2 cellular contexts compared by ENCODE assay signal in the genomic region with DNA sequence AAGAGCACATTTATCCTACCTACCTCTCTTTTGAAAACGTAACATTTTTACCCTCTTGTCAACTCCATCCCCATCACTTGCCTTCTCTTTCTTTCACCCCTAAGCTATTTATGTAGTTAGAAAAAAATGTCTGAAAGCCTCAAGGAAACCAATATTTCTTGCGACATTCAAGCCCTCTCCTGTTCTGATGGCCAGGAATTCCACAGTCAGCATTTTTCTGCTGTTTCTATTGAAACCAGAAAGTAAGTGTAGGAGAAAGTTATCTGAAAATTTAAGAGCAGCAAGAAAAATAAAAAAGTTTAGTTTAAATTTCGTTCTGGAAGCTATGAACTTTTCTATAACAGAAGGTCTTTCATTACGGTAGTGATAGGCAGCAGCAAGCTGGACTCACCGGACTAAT.
TF ChIP-seq lines count a peak whose summit lies in the region.

No MANE protein-coding gene starts in this region.

TF ChIP-seq in A549, 52 proteins besides CTCF, POLR2A, EP300 and RAD21 (continued from another document):
- TF ChIP-seq, protein P1, sequence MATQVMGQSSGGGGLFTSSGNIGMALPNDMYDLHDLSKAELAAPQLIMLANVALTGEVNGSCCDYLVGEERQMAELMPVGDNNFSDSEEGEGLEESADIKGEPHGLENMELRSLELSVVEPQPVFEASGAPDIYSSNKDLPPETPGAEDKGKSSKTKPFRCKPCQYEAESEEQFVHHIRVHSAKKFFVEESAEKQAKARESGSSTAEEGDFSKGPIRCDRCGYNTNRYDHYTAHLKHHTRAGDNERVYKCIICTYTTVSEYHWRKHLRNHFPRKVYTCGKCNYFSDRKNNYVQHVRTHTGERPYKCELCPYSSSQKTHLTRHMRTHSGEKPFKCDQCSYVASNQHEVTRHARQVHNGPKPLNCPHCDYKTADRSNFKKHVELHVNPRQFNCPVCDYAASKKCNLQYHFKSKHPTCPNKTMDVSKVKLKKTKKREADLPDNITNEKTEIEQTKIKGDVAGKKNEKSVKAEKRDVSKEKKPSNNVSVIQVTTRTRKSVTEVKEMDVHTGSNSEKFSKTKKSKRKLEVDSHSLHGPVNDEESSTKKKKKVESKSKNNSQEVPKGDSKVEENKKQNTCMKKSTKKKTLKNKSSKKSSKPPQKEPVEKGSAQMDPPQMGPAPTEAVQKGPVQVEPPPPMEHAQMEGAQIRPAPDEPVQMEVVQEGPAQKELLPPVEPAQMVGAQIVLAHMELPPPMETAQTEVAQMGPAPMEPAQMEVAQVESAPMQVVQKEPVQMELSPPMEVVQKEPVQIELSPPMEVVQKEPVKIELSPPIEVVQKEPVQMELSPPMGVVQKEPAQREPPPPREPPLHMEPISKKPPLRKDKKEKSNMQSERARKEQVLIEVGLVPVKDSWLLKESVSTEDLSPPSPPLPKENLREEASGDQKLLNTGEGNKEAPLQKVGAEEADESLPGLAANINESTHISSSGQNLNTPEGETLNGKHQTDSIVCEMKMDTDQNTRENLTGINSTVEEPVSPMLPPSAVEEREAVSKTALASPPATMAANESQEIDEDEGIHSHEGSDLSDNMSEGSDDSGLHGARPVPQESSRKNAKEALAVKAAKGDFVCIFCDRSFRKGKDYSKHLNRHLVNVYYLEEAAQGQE (IDR thresholded peaks at IDR 0.05): no peak
- TF ChIP-seq ZFP36 (IDR thresholded peaks at IDR 0.05; ENCODE audit: borderline replicate concordance, partially characterized antibody): no peak
- TF ChIP-seq MYC (IDR thresholded peaks at IDR 0.05; ENCODE audit: borderline replicate concordance, low read length): no peak
- no peak for TF ChIP-seq KDM1A (IDR thresholded peaks at IDR 0.05; ENCODE audit: low read depth)
- peak; percentile 92 for TF ChIP-seq MAFK (IDR thresholded peaks at IDR 0.05; ENCODE audit: partially characterized antibody)

TF ChIP-seq in K562, 482 proteins besides CTCF, POLR2A, EP300 and RAD21 (continued from another document):
- TF ChIP-seq, protein P2, sequence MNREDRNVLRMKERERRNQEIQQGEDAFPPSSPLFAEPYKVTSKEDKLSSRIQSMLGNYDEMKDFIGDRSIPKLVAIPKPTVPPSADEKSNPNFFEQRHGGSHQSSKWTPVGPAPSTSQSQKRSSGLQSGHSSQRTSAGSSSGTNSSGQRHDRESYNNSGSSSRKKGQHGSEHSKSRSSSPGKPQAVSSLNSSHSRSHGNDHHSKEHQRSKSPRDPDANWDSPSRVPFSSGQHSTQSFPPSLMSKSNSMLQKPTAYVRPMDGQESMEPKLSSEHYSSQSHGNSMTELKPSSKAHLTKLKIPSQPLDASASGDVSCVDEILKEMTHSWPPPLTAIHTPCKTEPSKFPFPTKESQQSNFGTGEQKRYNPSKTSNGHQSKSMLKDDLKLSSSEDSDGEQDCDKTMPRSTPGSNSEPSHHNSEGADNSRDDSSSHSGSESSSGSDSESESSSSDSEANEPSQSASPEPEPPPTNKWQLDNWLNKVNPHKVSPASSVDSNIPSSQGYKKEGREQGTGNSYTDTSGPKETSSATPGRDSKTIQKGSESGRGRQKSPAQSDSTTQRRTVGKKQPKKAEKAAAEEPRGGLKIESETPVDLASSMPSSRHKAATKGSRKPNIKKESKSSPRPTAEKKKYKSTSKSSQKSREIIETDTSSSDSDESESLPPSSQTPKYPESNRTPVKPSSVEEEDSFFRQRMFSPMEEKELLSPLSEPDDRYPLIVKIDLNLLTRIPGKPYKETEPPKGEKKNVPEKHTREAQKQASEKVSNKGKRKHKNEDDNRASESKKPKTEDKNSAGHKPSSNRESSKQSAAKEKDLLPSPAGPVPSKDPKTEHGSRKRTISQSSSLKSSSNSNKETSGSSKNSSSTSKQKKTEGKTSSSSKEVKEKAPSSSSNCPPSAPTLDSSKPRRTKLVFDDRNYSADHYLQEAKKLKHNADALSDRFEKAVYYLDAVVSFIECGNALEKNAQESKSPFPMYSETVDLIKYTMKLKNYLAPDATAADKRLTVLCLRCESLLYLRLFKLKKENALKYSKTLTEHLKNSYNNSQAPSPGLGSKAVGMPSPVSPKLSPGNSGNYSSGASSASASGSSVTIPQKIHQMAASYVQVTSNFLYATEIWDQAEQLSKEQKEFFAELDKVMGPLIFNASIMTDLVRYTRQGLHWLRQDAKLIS (CRISPR knock-in tag; IDR thresholded peaks at IDR 0.05): no peak
- no peak for TF ChIP-seq POLR3G (IDR thresholded peaks at IDR 0.05; ENCODE audit: extremely low read depth, insufficient read length, insufficient replicate concordance)
- TF ChIP-seq, protein P3, sequence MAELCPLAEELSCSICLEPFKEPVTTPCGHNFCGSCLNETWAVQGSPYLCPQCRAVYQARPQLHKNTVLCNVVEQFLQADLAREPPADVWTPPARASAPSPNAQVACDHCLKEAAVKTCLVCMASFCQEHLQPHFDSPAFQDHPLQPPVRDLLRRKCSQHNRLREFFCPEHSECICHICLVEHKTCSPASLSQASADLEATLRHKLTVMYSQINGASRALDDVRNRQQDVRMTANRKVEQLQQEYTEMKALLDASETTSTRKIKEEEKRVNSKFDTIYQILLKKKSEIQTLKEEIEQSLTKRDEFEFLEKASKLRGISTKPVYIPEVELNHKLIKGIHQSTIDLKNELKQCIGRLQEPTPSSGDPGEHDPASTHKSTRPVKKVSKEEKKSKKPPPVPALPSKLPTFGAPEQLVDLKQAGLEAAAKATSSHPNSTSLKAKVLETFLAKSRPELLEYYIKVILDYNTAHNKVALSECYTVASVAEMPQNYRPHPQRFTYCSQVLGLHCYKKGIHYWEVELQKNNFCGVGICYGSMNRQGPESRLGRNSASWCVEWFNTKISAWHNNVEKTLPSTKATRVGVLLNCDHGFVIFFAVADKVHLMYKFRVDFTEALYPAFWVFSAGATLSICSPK (IDR thresholded peaks at IDR 0.05; ENCODE audit: borderline replicate concordance): no peak
- TF ChIP-seq ZNF282 (CRISPR knock-in tag; IDR thresholded peaks at IDR 0.05): no peak
- TF ChIP-seq SMC3 (conservative IDR thresholded peaks at IDR 0.05; ENCODE audit: insufficient read depth, low read depth, low read length): no peak
- peak; percentile 58 for TF ChIP-seq MAFF (IDR thresholded peaks at IDR 0.05; ENCODE audit: low read length)
- no peak for TF ChIP-seq FOXJ2 (tag; IDR thresholded peaks at IDR 0.05)
- no peak for TF ChIP-seq KAT7 (CRISPR knock-in tag; IDR thresholded peaks at IDR 0.05; ENCODE audit: borderline replicate concordance)
- peak; percentile 39; the same call in 1 of the 2 replicates for TF ChIP-seq ZNF316 (IDR thresholded peaks at IDR 0.05)
- no peak for TF ChIP-seq HNRNPL (IDR thresholded peaks at IDR 0.05; ENCODE audit: low read depth, low read length)
- no peak for TF ChIP-seq NCOA1 (IDR thresholded peaks at IDR 0.05; ENCODE audit: low read depth)
- TF ChIP-seq C11orf30 (IDR thresholded peaks at IDR 0.05; ENCODE audit: low read depth): peak; percentile 11; the same call in 1 of the 2 replicates
